In the genomic region with DNA sequence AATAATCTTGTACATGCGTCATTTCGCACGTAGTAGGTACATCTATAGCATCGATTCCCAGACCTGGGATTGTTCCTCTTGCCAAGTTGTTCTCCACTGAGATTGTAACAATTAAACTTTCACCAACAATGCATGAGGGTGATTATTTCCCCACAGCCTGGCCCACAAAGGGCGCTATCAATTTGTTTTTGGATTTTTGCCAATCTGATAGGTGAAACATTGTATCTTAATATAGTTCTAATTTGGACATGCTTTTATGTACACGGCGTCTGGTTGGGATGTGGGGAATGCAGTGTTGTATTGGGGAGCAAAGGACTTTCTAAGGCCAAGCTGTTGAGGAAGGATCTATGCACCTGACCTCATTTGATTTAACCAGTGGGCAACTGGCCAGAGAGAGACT, we compare ENCODE assay signal across 26 cellular contexts.
"Had no signal": no experiment of that assay in that cellular context is flagged by ENCODE, and none has a peak within 500 bp of the region (broad histone marks: within the 10 kb centered on the region; RNA-seq: fewer than 3 reads in every experiment).

No MANE protein-coding gene starts in this region.

- H3K4me2 ChIP-seq: KMS-11, PC-9 had no signal

- H3K27me3 ChIP-seq: adrenal gland, body of pancreas, breast epithelium had no signal

- H3K9ac ChIP-seq: KMS-11 had no signal

- H3K4me1 ChIP-seq: breast epithelium had no signal

- H3K27ac ChIP-seq: adrenal gland, body of pancreas, breast epithelium, KMS-11, PC-9 had no signal

- H2AFZ ChIP-seq: PC-9 had no signal

- H3K36me3 ChIP-seq: adrenal gland, breast epithelium had no signal

- DNase-seq: activated CD4-positive, alpha-beta T cell treated with anti-CD3 and anti-CD28 coated beads for 36 hours; activated CD4-positive, alpha-beta T cell treated with anti-CD3 and anti-CD28 coated beads, Interleukin-2, amount 10 ng/mL, durations not matched to agents 7 days and 5 days; activated CD4-positive, alpha-beta T cell treated with anti-CD3 and anti-CD28 coated beads, Interleukin-2, amount 50 U/mL, for 48 hours; activated CD8-positive, alpha-beta T cell treated with anti-CD3 and anti-CD28 coated beads, Interleukin-2, amount 10 ng/mL, durations not matched to agents 7 days and 5 days; activated gamma-delta T cell treated with Interleukin-2 at 50 U/mL for 16 hours; activated naive CD4-positive, alpha-beta T cell treated with anti-CD3 and anti-CD28 coated beads for 36 hours; activated T-cell treated with anti-CD3 and anti-CD28 coated beads, Interleukin-2, amount 50 U/mL, for 4 hours; adrenal gland; body of pancreas; MM.1S; MV-4-11; NCI-H1092; NCI-H1417 treated with DMSO at 0.1 percent for 48 hours; NCI-H1694 treated with DMSO at 0.1 percent for 48 hours; NCI-H2029; NCI-H2227 treated with DMSO at 0.1 percent for 48 hours; NCI-H446; NCI-H526 treated with DMSO at 0.1 percent for 48 hours; NK-92 treated with Interleukin-12 subunit alpha and Interleukin-12 subunit beta, amount 100 ng/mL, for 24 hours; PC-9; Right ventricle myocardium superior had no signal

- H3K4me3 ChIP-seq: adrenal gland, body of pancreas, breast epithelium, PC-9 had no signal

- ATAC-seq: activated CD4-positive, alpha-beta T cell treated with anti-CD3 and anti-CD28 coated beads for 36 hours; activated CD8-positive, alpha-beta T cell treated with anti-CD3 and anti-CD28 coated beads, Interleukin-2, amount 10 ng/mL, durations not matched to agents 7 days and 5 days; activated naive CD4-positive, alpha-beta T cell treated with anti-CD3 and anti-CD28 coated beads, Interleukin-2, amount 50 U/mL, for 72 hours; activated T-cell treated with anti-CD3 and anti-CD28 coated beads, Interleukin-2, amount 50 U/mL, for 4 hours; body of pancreas had no signal

- H3K9me3 ChIP-seq: adrenal gland, body of pancreas, breast epithelium had no signal

- FAIRE-seq: astrocyte, RCC 7860 had no signal
